16 cellular contexts compared by ENCODE assay signal in the genomic region with DNA sequence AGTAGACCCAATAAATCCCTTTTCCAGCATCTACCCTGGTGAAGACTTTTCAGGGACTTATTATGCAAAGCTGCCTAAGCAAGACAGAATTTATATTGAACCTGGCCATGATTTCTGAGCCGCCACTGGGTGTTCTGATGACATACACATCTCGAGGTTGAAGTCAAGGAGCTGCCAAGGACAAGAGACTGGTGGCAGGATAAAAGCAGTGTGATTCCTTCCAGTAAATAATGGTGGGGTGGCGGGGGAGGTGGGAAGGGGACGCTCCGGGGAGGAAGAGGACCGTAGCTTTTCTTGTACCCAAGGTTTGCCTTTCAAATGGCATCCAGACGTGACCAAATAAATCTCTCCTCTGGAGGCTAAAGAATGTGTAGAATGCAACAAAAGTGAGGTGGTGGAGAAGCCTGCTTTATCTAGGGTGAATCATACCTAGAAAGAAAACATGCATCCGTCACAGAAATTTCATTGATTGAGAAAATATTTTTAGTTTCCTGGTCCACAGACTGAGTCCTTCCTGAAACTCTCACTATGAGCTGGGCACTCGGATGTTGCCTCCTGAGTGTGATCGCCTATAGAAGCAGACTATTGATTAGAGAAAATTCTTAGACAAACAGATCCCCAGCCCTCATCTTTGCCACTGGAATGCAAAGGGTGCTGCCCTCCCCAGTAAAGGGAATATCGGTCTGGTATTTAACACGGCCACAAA.
A peak's percentile ranks its signal among the peaks of the same experiment; 100 is the strongest.
DNase-seq lines count a peak whose midpoint lies in the region; ATAC-seq, FAIRE-seq and TF ChIP-seq lines count a peak whose summit lies in the region.
"Had no signal": no experiment of that assay in that cellular context is flagged by ENCODE, and none has a peak within 500 bp of the region (broad histone marks: within the 10 kb centered on the region; RNA-seq: fewer than 3 reads in every experiment).

No MANE protein-coding gene starts in this region.

- CTCF ChIA-PET in activated CD8-positive, alpha-beta memory T cell treated with anti-CD3 and anti-CD28 coated beads, Interleukin-2, amount 10 ng/mL, durations not matched to agents 7 days and 5 days (lab: Charles Lee): no interaction called here

- H3K4me3 ChIP-seq in astrocyte (ENCODE audit: insufficient read depth, low read depth, low read length) (peak overlapping the region; percentile 2), tibial artery (no peak overlapping the region)

- H3K27me3 ChIP-seq in astrocyte (ENCODE audit: insufficient read depth, low read length) (no peaks in the 10 kb centered on the region), tibial artery (no peaks in the 10 kb centered on the region)

- H3K9me3 ChIP-seq in astrocyte (ENCODE audit: insufficient read depth, low read depth, low read length) (no peaks in the 10 kb centered on the region), tibial artery (no peaks in the 10 kb centered on the region)

- H3K36me3 ChIP-seq in astrocyte (ENCODE audit: insufficient read depth, low read length) (no peaks in the 10 kb centered on the region), tibial artery (no peaks in the 10 kb centered on the region)

- peaks cover 68% of the 10 kb centered on the region for H3K79me2 ChIP-seq in astrocyte (ENCODE audit: insufficient read depth, low read length)

- no peak for FAIRE-seq in astrocyte (lab: Jason Lieb, UNC)
- FAIRE-seq: A204.1, endometrium, G401.6 had no signal

- peaks cover 2% of the 10 kb centered on the region for H3K9me3 Mint-ChIP-seq in activated CD8-positive, alpha-beta memory T cell treated with anti-CD3 and anti-CD28 coated beads, Interleukin-2, amount 10 ng/mL, durations not matched to agents 7 days and 5 days (ENCODE audit: low read depth)
- H3K9me3 Mint-ChIP-seq in astrocyte (ENCODE audit: unreplicated experiment): peaks cover 8% of the 10 kb centered on the region

- no peak overlapping the region for H3K4me3 Mint-ChIP-seq in activated CD8-positive, alpha-beta memory T cell treated with anti-CD3 and anti-CD28 coated beads, Interleukin-2, amount 10 ng/mL, durations not matched to agents 7 days and 5 days
- peak overlapping the region; percentile 64 for H3K4me3 Mint-ChIP-seq in astrocyte (ENCODE audit: unreplicated experiment)

- H3K4me1 ChIP-seq in astrocyte (ENCODE audit: insufficient read depth, low read length) (peaks cover 13% of the 10 kb centered on the region), tibial artery (peaks cover 0 to 22% (median 8%) of the 10 kb centered on the region in 4 donors)

- no peak for ATAC-seq in activated CD8-positive, alpha-beta memory T cell treated with anti-CD3 and anti-CD28 coated beads, Interleukin-2, amount 10 ng/mL, durations not matched to agents 7 days and 5 days
- ATAC-seq in HG02798 (IDR thresholded peaks at IDR 0.05; ENCODE audit: poor library complexity, unreplicated experiment) (no peak), HG03196 (IDR thresholded peaks at IDR 0.05; ENCODE audit: unreplicated experiment) (no peak)
- ATAC-seq: left ventricle myocardium superior had no signal

- no peak overlapping the region for H3K27ac Mint-ChIP-seq in activated CD8-positive, alpha-beta memory T cell treated with anti-CD3 and anti-CD28 coated beads, Interleukin-2, amount 10 ng/mL, durations not matched to agents 7 days and 5 days
- peak overlapping the region; percentile 98 for H3K27ac Mint-ChIP-seq in astrocyte (ENCODE audit: unreplicated experiment)

- peaks cover 4% of the 10 kb centered on the region for H3K27me3 Mint-ChIP-seq in activated CD8-positive, alpha-beta memory T cell treated with anti-CD3 and anti-CD28 coated beads, Interleukin-2, amount 10 ng/mL, durations not matched to agents 7 days and 5 days
- no peaks in the 10 kb centered on the region for H3K27me3 Mint-ChIP-seq in astrocyte (ENCODE audit: low read depth, unreplicated experiment)

- H3K4me1 Mint-ChIP-seq in activated CD8-positive, alpha-beta memory T cell treated with anti-CD3 and anti-CD28 coated beads, Interleukin-2, amount 10 ng/mL, durations not matched to agents 7 days and 5 days: peaks cover 2% of the 10 kb centered on the region
- H3K4me1 Mint-ChIP-seq in astrocyte (ENCODE audit: low read depth, unreplicated experiment): peaks cover 25% of the 10 kb centered on the region

- TF ChIP-seq CTCF in astrocyte (IDR thresholded peaks at IDR 0.05; ENCODE audit: insufficient read depth, low read depth, low read length) (no peak), tibial artery (IDR thresholded peaks at IDR 0.05) (no peak)

- peak; percentile 15 for DNase-seq in activated CD8-positive, alpha-beta memory T cell treated with anti-CD3 and anti-CD28 coated beads, Interleukin-2, amount 10 ng/mL, durations not matched to agents 7 days and 5 days
- no peak for DNase-seq in activated CD8-positive, alpha-beta memory T cell treated with anti-CD3 and anti-CD28 coated beads, Interleukin-2, amount 50 U/mL, for 48 hours
- DNase-seq in astrocyte (ENCODE audit: low read depth) (peak; percentile 88), iris pigment epithelial cell (ENCODE audit: low read depth) (peak; percentile 84), tibial artery (no peak), NCI-H128 (lab: John Stamatoyannopoulos, UW; ENCODE audit: unreplicated experiment) (no peak)
- DNase-seq: activated naive CD4-positive, alpha-beta T cell; left ventricle myocardium superior; NCI-H2171; retina; RPMI8226 had no signal

- H2AFZ ChIP-seq in astrocyte (ENCODE audit: low read depth, low read length): peak overlapping the region; percentile 12

- peak overlapping the region; percentile 88 for H3K27ac ChIP-seq in astrocyte (ENCODE audit: low read depth, low read length)
- peak overlapping the region; percentile 57 to 60 for H3K27ac ChIP-seq in tibial artery

- intact Hi-C loops in tibial artery (cut with DNase I; ENCODE audit: low total_unique reads): no loop called here

- no peaks in the 10 kb centered on the region for H4K20me1 ChIP-seq in astrocyte (ENCODE audit: insufficient read depth, low read length)

- H3K9ac ChIP-seq in astrocyte (ENCODE audit: low read length): peak overlapping the region; percentile 62

- H3K36me3 Mint-ChIP-seq in activated CD8-positive, alpha-beta memory T cell treated with anti-CD3 and anti-CD28 coated beads, Interleukin-2, amount 10 ng/mL, durations not matched to agents 7 days and 5 days: peaks cover 6% of the 10 kb centered on the region
- peaks cover 2% of the 10 kb centered on the region for H3K36me3 Mint-ChIP-seq in astrocyte (ENCODE audit: low read depth, unreplicated experiment)

- H3K4me2 ChIP-seq in astrocyte (ENCODE audit: low read length): peak overlapping the region; percentile 73

Comparison
In these comparisons a context has a peak if more than half of its experiments do, and no peak if none do; other contexts are left out.
1. DNase-seq: peak in activated CD8-positive, alpha-beta memory T cell treated with anti-CD3 and anti-CD28 coated beads, Interleukin-2, amount 10 ng/mL, durations not matched to agents 7 days and 5 days (single experiment), astrocyte (single experiment) and iris pigment epithelial cell (single experiment); none in activated CD8-positive, alpha-beta memory T cell treated with anti-CD3 and anti-CD28 coated beads, Interleukin-2, amount 50 U/mL, for 48 hours (single experiment), tibial artery (0 of 2) and NCI-H128 (single experiment).